ENCODE assay signal across 8 cellular contexts in the genomic region with DNA sequence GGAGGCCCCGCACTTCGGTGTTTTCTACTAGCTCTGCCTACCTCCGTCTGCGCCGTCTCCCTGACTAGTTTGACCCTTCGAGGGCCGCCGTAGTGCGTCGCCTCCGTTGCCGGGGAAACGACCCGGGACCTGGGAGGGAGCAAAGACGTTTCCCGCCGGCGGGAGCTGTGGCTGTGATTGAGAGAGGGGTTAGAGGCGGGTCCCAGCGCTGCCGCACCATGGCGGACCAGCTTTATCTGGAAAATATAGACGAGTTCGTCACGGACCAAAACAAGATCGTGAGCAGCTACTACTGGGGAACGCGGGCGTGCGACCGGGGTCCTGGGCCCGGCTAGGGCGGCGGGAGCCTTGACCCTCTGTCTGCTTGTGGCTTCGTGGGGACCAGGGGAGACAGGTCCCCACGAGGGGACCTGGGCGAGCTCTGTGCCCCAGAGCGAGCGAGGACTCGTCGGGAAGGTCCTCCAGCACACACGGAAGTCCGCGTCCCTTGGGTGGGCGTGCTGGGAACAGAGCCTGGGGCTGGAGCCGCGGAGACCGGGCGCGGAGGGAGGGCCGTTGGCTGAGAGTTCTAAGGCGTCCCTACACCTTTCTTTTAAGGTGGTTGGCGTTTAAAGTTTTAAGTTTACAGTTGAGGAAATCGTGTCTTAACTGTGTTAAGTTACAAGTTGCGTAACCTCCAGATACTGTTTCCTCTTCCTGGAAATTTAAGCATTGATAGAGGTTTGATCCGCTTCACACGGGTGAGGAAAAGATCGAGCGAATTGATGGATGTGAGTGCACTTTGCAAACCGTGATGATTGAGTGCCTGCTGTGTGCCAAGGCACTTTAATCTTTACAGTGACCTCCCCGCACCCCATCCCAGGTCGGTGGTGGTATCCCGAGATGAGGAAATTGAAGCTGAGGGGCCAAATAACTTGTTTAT. TPM values are rescaled to one million over a fixed set of nuclear protein-coding genes. Genes with fewer than 3 reads are reported as not detected.
DNase-seq lines count a peak whose midpoint lies in the region; ATAC-seq and TF ChIP-seq lines count a peak whose summit lies in the region.

A gene with protein sequence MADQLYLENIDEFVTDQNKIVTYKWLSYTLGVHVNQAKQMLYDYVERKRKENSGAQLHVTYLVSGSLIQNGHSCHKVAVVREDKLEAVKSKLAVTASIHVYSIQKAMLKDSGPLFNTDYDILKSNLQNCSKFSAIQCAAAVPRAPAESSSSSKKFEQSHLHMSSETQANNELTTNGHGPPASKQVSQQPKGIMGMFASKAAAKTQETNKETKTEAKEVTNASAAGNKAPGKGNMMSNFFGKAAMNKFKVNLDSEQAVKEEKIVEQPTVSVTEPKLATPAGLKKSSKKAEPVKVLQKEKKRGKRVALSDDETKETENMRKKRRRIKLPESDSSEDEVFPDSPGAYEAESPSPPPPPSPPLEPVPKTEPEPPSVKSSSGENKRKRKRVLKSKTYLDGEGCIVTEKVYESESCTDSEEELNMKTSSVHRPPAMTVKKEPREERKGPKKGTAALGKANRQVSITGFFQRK (plus strand): TSS at position 142 of the 922 bp plus-strand sequence. CDS start 77 bp downstream, at position 219.

- H3K27me3 Mint-ChIP-seq in activated naive CD4-positive, alpha-beta T cell treated with anti-CD3 and anti-CD28 coated beads, Interleukin-2, amount 10 ng/mL, durations not matched to agents 7 days and 5 days: peaks cover 11% of the 10 kb centered on the region

- H3K4me3 ChIP-seq in SK-N-SH (ENCODE audit: low read depth in 2 of 2, low read length in 1 of 2) (peak within 1 kb of the TSS; percentile 81 to 100), gastroesophageal sphincter (peak within 1 kb of the TSS; percentile 76 to 97), neutrophil (ENCODE audit: low read depth in 1 of 2, low read length in 1 of 2) (peak within 1 kb of the TSS; percentile 77 to 90)

- TF ChIP-seq EP300 in SK-N-SH (IDR thresholded peaks at IDR 0.05; ENCODE audit: borderline replicate concordance in 1 of 2, low read depth in 1 of 2, low read length in 1 of 2) (peak; percentile 6 to 26; a peak in 1 of 4 replicates), gastroesophageal sphincter (IDR thresholded peaks at IDR 0.05) (no peak)

- ATAC-seq in HG02588 (IDR thresholded peaks at IDR 0.05; ENCODE audit: unreplicated experiment) (peak; percentile 94), gastroesophageal sphincter (peak; percentile 97)

- TF ChIP-seq POLR2A in gastroesophageal sphincter (IDR thresholded peaks at IDR 0.05): peak in 1 of 2 donors; percentile 30

- no peaks in the 10 kb centered on the region for H3K9me2 ChIP-seq in SK-N-SH

- TF ChIP-seq CTCF in SK-N-SH (IDR thresholded peaks at IDR 0.05) (no peak), gastroesophageal sphincter (IDR thresholded peaks at IDR 0.05) (no peak), neutrophil (IDR thresholded peaks at IDR 0.05) (no peak)

- peak within 1 kb of the TSS; percentile 94 for H2AFZ ChIP-seq in SK-N-SH (ENCODE audit: low read depth)

- peaks cover 36% of the 10 kb centered on the region for H3K79me2 ChIP-seq in SK-N-SH (ENCODE audit: insufficient read depth)

- peak within 1 kb of the TSS; percentile 93 for H3K4me2 ChIP-seq in SK-N-SH

- H4K20me1 ChIP-seq in SK-N-SH (ENCODE audit: insufficient read depth): no peaks in the 10 kb centered on the region

- no peaks in the 10 kb centered on the region for H3K9me3 Mint-ChIP-seq in activated naive CD4-positive, alpha-beta T cell treated with anti-CD3 and anti-CD28 coated beads, Interleukin-2, amount 10 ng/mL, durations not matched to agents 7 days and 5 days

- TF ChIP-seq RAD21 in SK-N-SH (IDR thresholded peaks at IDR 0.05; ENCODE audit: low read length): no peak

- CTCF ChIA-PET in SK-N-SH (lab: Yijun Ruan, JAX): interaction anchor here (0.9 to 2.6 kb wide), 7 partner anchors 11 to 139 kb away, joined by 3 to 13 read pairs (median 3); no protein-coding TSS in a partner anchor
- CTCF ChIA-PET in activated naive CD4-positive, alpha-beta T cell treated with anti-CD3 and anti-CD28 coated beads, Interleukin-2, amount 10 ng/mL, durations not matched to agents 7 days and 5 days (lab: Charles Lee): interaction anchor here (0.8 to 1.3 kb wide), 3 partner anchors 10 to 98 kb away, joined by 3 read pairs; no protein-coding TSS in a partner anchor

- no peaks in the 10 kb centered on the region for H3K9me3 ChIP-seq in SK-N-SH
- H3K9me3 ChIP-seq in gastroesophageal sphincter: no peaks in the 10 kb centered on the region
- H3K9me3 ChIP-seq in neutrophil: no peaks in the 10 kb centered on the region

- H3K4me1 ChIP-seq in SK-N-SH (ENCODE audit: control insufficient read depth in 1 of 2, insufficient read depth in 2 of 2, low read depth in 1 of 2, low read length in 1 of 2) (no peaks in the 10 kb centered on the region; a peak in 2 of 4 replicates), gastroesophageal sphincter (peaks cover 0 to 22% (median 15%) of the 10 kb centered on the region in 3 donors), neutrophil (ENCODE audit: control insufficient read depth in 1 of 2, insufficient read depth in 1 of 2, low read depth in 1 of 2, low read length in 1 of 2) (peaks cover 9 to 10% of the 10 kb centered on the region in 2 experiments)

- peak within 1 kb of the TSS; percentile 91 for H3K27ac Mint-ChIP-seq in activated naive CD4-positive, alpha-beta T cell treated with anti-CD3 and anti-CD28 coated beads, Interleukin-2, amount 10 ng/mL, durations not matched to agents 7 days and 5 days

- H3K4me3 Mint-ChIP-seq in activated naive CD4-positive, alpha-beta T cell treated with anti-CD3 and anti-CD28 coated beads, Interleukin-2, amount 10 ng/mL, durations not matched to agents 7 days and 5 days: peak within 1 kb of the TSS; percentile 94

- H3K4me1 Mint-ChIP-seq in activated naive CD4-positive, alpha-beta T cell treated with anti-CD3 and anti-CD28 coated beads, Interleukin-2, amount 10 ng/mL, durations not matched to agents 7 days and 5 days: peaks cover 34% of the 10 kb centered on the region

- DNase-seq in GM04504 (ENCODE audit: low read depth): peak; percentile 67
- peak; percentile 88 for DNase-seq in NCI-H1048 (lab: John Stamatoyannopoulos, UW)
- peak; percentile 92 for DNase-seq in SK-N-SH
- DNase-seq in activated naive CD4-positive, alpha-beta T cell treated with anti-CD3 and anti-CD28 coated beads, Interleukin-2, amount 10 ng/mL, durations not matched to agents 7 days and 5 days: peak; percentile 97
- peak; percentile 48 to 95 (median 89) for DNase-seq in substantia nigra (lab: John Stamatoyannopoulos, UW)

- H3K36me3 ChIP-seq in SK-N-SH (replicated peaks in 1 of 2; ENCODE audit: control insufficient read depth in 1 of 2, insufficient read depth in 2 of 2, low read length in 1 of 2) (peaks cover 0 to 23% of the 10 kb centered on the region in 2 experiments), gastroesophageal sphincter (peaks cover 0 to 33% of the 10 kb centered on the region in 2 donors), neutrophil (peaks cover 10% of the 10 kb centered on the region)

- 0% methylated on average over 29 of the region's 63 CpGs for WGBS in SK-N-SH (ENCODE audit: low lambda C conversion rate)
- WGBS in gastroesophageal sphincter (ENCODE audit: low coverage in 1 of 2), 2 donors: 0 to 1% methylated on average over 22 to 37 of the region's 63 CpGs

- no peaks in the 10 kb centered on the region for H3F3A ChIP-seq in SK-N-SH (replicated peaks; ENCODE audit: insufficient read depth)

- peaks cover 31% of the 10 kb centered on the region for H3K36me3 Mint-ChIP-seq in activated naive CD4-positive, alpha-beta T cell treated with anti-CD3 and anti-CD28 coated beads, Interleukin-2, amount 10 ng/mL, durations not matched to agents 7 days and 5 days

- POLR2A ChIA-PET in SK-N-SH (lab: Yijun Ruan, JAX): interaction anchor here (1.1 to 1.6 kb wide), 3 partner anchors 15 to 99 kb away, joined by 3 to 6 read pairs (median 3); a partner anchor contains a TSS

- H3K9ac ChIP-seq in SK-N-SH: peak within 1 kb of the TSS; percentile 97

- H3K27ac ChIP-seq in SK-N-SH (ENCODE audit: low read depth in 2 of 2, low read length in 1 of 2) (peak within 1 kb of the TSS; percentile 78 to 79), gastroesophageal sphincter (peak within 1 kb of the TSS; percentile 30 to 86 (median 62)), neutrophil (peak within 1 kb of the TSS; percentile 79), substantia nigra (ENCODE audit: low read depth, low read length, poor library complexity, severe bottlenecking) (peak within 1 kb of the TSS; percentile 74)

- H3K27me3 ChIP-seq in SK-N-SH (ENCODE audit: insufficient read depth) (no peaks in the 10 kb centered on the region), gastroesophageal sphincter (no peaks in the 10 kb centered on the region), neutrophil (no peaks in the 10 kb centered on the region)

TF ChIP-seq in SK-N-SH, 30 proteins besides CTCF, POLR2A, EP300 and RAD21 (continues in another document):
- TF ChIP-seq JUND (IDR thresholded peaks at IDR 0.05): no peak
- TF ChIP-seq, protein P1, sequence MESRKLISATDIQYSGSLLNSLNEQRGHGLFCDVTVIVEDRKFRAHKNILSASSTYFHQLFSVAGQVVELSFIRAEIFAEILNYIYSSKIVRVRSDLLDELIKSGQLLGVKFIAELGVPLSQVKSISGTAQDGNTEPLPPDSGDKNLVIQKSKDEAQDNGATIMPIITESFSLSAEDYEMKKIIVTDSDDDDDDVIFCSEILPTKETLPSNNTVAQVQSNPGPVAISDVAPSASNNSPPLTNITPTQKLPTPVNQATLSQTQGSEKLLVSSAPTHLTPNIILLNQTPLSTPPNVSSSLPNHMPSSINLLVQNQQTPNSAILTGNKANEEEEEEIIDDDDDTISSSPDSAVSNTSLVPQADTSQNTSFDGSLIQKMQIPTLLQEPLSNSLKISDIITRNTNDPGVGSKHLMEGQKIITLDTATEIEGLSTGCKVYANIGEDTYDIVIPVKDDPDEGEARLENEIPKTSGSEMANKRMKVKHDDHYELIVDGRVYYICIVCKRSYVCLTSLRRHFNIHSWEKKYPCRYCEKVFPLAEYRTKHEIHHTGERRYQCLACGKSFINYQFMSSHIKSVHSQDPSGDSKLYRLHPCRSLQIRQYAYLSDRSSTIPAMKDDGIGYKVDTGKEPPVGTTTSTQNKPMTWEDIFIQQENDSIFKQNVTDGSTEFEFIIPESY (IDR thresholded peaks at IDR 0.05; ENCODE audit: borderline replicate concordance, low read depth): 0 out of 2 replicates have a peak, but pooled peaks have one; percentile 62
- peak; percentile 71 for TF ChIP-seq FOXJ3 (CRISPR knock-in tag; IDR thresholded peaks at IDR 0.05)
- TF ChIP-seq RXRA (IDR thresholded peaks at IDR 0.05; ENCODE audit: borderline replicate concordance, low read depth): no peak

RNA-seq across cellular contexts. Expression of the gene that starts here (rescaled TPM):
- polyA plus RNA-seq in SK-N-SH (2012; rRNA removed): 7.9 and 9.5 TPM in 2 replicates
- 7.9 and 8.5 TPM in 2 replicates for polyA plus RNA-seq in SK-N-SH (2012; cell fraction: cytosol; rRNA removed)
- 9.3 and 13.1 TPM in 2 replicates for polyA plus RNA-seq in SK-N-SH (2012; cell fraction: nucleus; rRNA removed)
- 10 to 100 TPM in 2 of 4 donors, 1 to 10 TPM in 2; 9.1 to 18.7 (median 12.4) TPM for total RNA-seq in gastroesophageal sphincter

Comparison
In these comparisons a context has a peak if more than half of its experiments do, and no peak if none do; other contexts are left out.
1. Peak in every context shown above with its lines: DNase-seq, ATAC-seq, H3K4me3 ChIP-seq and H3K27ac ChIP-seq.